22 cellular contexts compared by ENCODE assay signal in genomic region chr6:43254138-43254817, GRCh38. TPM values are rescaled to one million over a fixed set of nuclear protein-coding genes. Genes with fewer than 3 reads are reported as not detected.
A peak's percentile ranks its signal among the peaks of the same experiment; 100 is the strongest.
DNase-seq lines count a peak whose midpoint lies in the region; ATAC-seq and FAIRE-seq lines count a peak whose summit lies in the region.
"Had no signal": no experiment of that assay in that cellular context is flagged by ENCODE, and none has a peak within 500 bp of the region (broad histone marks: within the 10 kb centered on the region; RNA-seq: fewer than 3 reads in every experiment).

No MANE protein-coding gene starts in this region.

- H3K36me3 Mint-ChIP-seq in activated T-cell treated with anti-CD3 and anti-CD28 coated beads, Interleukin-2, amount 50 U/mL, for 24 hours (ENCODE audit: low read depth), result no peaks in the 10 kb centered on the region
- H3K36me3 Mint-ChIP-seq in naive thymus-derived CD4-positive, alpha-beta T cell, result peaks cover 0 to 3% (median 0%) of the 10 kb centered on the region in 5 donors
- H3K36me3 Mint-ChIP-seq: stimulated activated naive B cell treated with anti-CD40 and anti-IgM and Interleukin-4, amounts not matched to agents 10 μg/mL and 1 μg/mL and 100 μg/mL, for 72 hours had no signal

- no peak overlapping the region for H3K4me3 ChIP-seq in naive thymus-derived CD4-positive, alpha-beta T cell (ENCODE audit: low read length)
- H3K4me3 ChIP-seq: esophagus muscularis mucosa, Peyer's patch, SK-N-MC, tibial artery had no signal

- no peaks in the 10 kb centered on the region for H3K4me1 ChIP-seq in naive thymus-derived CD4-positive, alpha-beta T cell (ENCODE audit: control insufficient read depth in 2 of 2, insufficient read depth in 2 of 2, low read length in 2 of 2)
- H3K4me1 ChIP-seq: esophagus muscularis mucosa, Peyer's patch had no signal

- H3K27ac ChIP-seq in naive thymus-derived CD4-positive, alpha-beta T cell (ENCODE audit: low read depth, low read length), result no peak overlapping the region
- H3K27ac ChIP-seq: esophagus muscularis mucosa, neutrophil, Peyer's patch, SK-N-MC, tibial artery had no signal

- H3K4me3 Mint-ChIP-seq in activated T-cell treated with anti-CD3 and anti-CD28 coated beads, Interleukin-2, amount 50 U/mL, for 24 hours, result no peak overlapping the region
- no peak overlapping the region for H3K4me3 Mint-ChIP-seq in naive thymus-derived CD4-positive, alpha-beta T cell
- H3K4me3 Mint-ChIP-seq: activated B cell treated with CpG ODN at 0.5 μM for 24 hours; CD4-positive, alpha-beta T cell; stimulated activated naive B cell treated with anti-CD40 and anti-IgM and Interleukin-4, amounts not matched to agents 10 μg/mL and 1 μg/mL and 100 μg/mL, for 72 hours had no signal

- POLR2A ChIA-PET in naive thymus-derived CD4-positive, alpha-beta T cell (lab: Charles Lee), result interaction anchor here (0.6 to 0.7 kb wide), 2 partner anchors 115 to 588 kb away, joined by 3 to 4 read pairs; partner anchors contain the start of gene ZNF318

- ATAC-seq in naive thymus-derived CD4-positive, alpha-beta T cell, result peak; percentile 34
- ATAC-seq in HG03442 (IDR thresholded peaks at IDR 0.05; ENCODE audit: unreplicated experiment), result no peak

- intact Hi-C loops in naive thymus-derived CD4-positive, alpha-beta T cell (cut with micrococcal nuclease), result no loop called here

- no peaks in the 10 kb centered on the region for H3K9me3 ChIP-seq in naive thymus-derived CD4-positive, alpha-beta T cell (ENCODE audit: control insufficient read depth in 2 of 3, low read length in 3 of 3)
- H3K9me3 ChIP-seq: esophagus muscularis mucosa, neutrophil, Peyer's patch, tibial artery had no signal

- H3K9me3 Mint-ChIP-seq in activated T-cell treated with anti-CD3 and anti-CD28 coated beads, Interleukin-2, amount 50 U/mL, for 24 hours, result no peaks in the 10 kb centered on the region
- no peaks in the 10 kb centered on the region for H3K9me3 Mint-ChIP-seq in naive thymus-derived CD4-positive, alpha-beta T cell
- H3K9me3 Mint-ChIP-seq: activated B cell treated with CpG ODN at 0.5 μM for 24 hours; CD4-positive, alpha-beta T cell; stimulated activated naive B cell treated with anti-CD40 and anti-IgM and Interleukin-4, amounts not matched to agents 10 μg/mL and 1 μg/mL and 100 μg/mL, for 72 hours had no signal

- no peak for DNase-seq in activated T-cell treated with anti-CD3 and anti-CD28 coated beads, Interleukin-2, amount 50 U/mL, for 24 hours
- DNase-seq in activated T-cell treated with anti-CD3 and anti-CD28 coated beads, Interleukin-2, amount 50 U/mL, for 1 hour, result no peak
- DNase-seq in HCEC 1CT, result peak; percentile 40
- DNase-seq in amniotic epithelial cell (ENCODE audit: low read depth), result peak; percentile 26
- DNase-seq in naive thymus-derived CD4-positive, alpha-beta T cell, result no peak
- no peak for DNase-seq in NCI-H2227 (lab: John Stamatoyannopoulos, UW; ENCODE audit: unreplicated experiment)
- no peak for DNase-seq in GM19239 (ENCODE audit: insufficient read length, low spot score)
- DNase-seq: activated B cell treated with CpG ODN at 0.5 μM for 24 hours; amygdala; CD4-positive, alpha-beta T cell; head of caudate nucleus; NCI-H1930; NCI-H446; NK-92 treated with Interleukin-12 subunit alpha and Interleukin-12 subunit beta, amount 100 ng/mL, for 24 hours; Peyer's patch; stimulated activated naive B cell treated with anti-CD40 and anti-IgM and Interleukin-4, amounts not matched to agents 10 μg/mL and 1 μg/mL and 100 μg/mL, for 72 hours; tibial artery had no signal

- peaks cover 32% of the 10 kb centered on the region for H3K27me3 Mint-ChIP-seq in activated T-cell treated with anti-CD3 and anti-CD28 coated beads, Interleukin-2, amount 50 U/mL, for 24 hours
- peaks cover 14 to 44% (median 31%) of the 10 kb centered on the region in 5 donors for H3K27me3 Mint-ChIP-seq in naive thymus-derived CD4-positive, alpha-beta T cell

- CTCF ChIA-PET in naive thymus-derived CD4-positive, alpha-beta T cell (lab: Charles Lee), result interaction anchor here (1.0 kb wide), 1 partner anchor 9 kb away, joined by 3 read pairs; no protein-coding TSS in a partner anchor

- no peaks in the 10 kb centered on the region for H3K36me3 ChIP-seq in naive thymus-derived CD4-positive, alpha-beta T cell (ENCODE audit: control insufficient read depth in 2 of 3, insufficient read depth in 3 of 3, low read length in 3 of 3)
- H3K36me3 ChIP-seq: esophagus muscularis mucosa, neutrophil, Peyer's patch, tibial artery had no signal

- peaks cover 33% of the 10 kb centered on the region for H3K4me1 Mint-ChIP-seq in activated T-cell treated with anti-CD3 and anti-CD28 coated beads, Interleukin-2, amount 50 U/mL, for 24 hours (ENCODE audit: low read depth)
- H3K4me1 Mint-ChIP-seq in naive thymus-derived CD4-positive, alpha-beta T cell, result peaks cover 2 to 27% (median 11%) of the 10 kb centered on the region in 7 donors

- FAIRE-seq in GM19239 (lab: Jason Lieb, UNC), result no peak

- H3K27ac Mint-ChIP-seq in activated T-cell treated with anti-CD3 and anti-CD28 coated beads, Interleukin-2, amount 50 U/mL, for 24 hours, result peak overlapping the region; percentile 23
- no peak overlapping the region for H3K27ac Mint-ChIP-seq in naive thymus-derived CD4-positive, alpha-beta T cell
- H3K27ac Mint-ChIP-seq: activated B cell treated with CpG ODN at 0.5 μM for 24 hours; CD4-positive, alpha-beta T cell; stimulated activated naive B cell treated with anti-CD40 and anti-IgM and Interleukin-4, amounts not matched to agents 10 μg/mL and 1 μg/mL and 100 μg/mL, for 72 hours had no signal

- no peaks in the 10 kb centered on the region for H3K27me3 ChIP-seq in naive thymus-derived CD4-positive, alpha-beta T cell (ENCODE audit: control insufficient read depth in 2 of 2, insufficient read depth in 2 of 2, low read length in 2 of 2)
- H3K27me3 ChIP-seq: Peyer's patch had no signal

RNA-seq across cellular contexts. Expression of gene TTBK1, which starts 11.0 kb away (rescaled TPM):
- under 1 TPM in 2 of 5 experiments, not detected in 3; 0.05 to 0.29 TPM for total RNA-seq in naive thymus-derived CD4-positive, alpha-beta T cell
- polyA plus RNA-seq in naive thymus-derived CD4-positive, alpha-beta T cell, result not detected
- total RNA-seq: CD4-positive, alpha-beta T cell had no signal
- polyA plus RNA-seq: AG04450 had no signal

RNA-seq across cellular contexts. Expression of gene DNPH1, which starts 25.0 kb away (rescaled TPM):
- 10 to 100 TPM; 25.4 to 65.7 (median 33.9) TPM for total RNA-seq in naive thymus-derived CD4-positive, alpha-beta T cell
- 100 to 1,000 TPM; 119 to 141 TPM for polyA plus RNA-seq in naive thymus-derived CD4-positive, alpha-beta T cell

RNA-seq across cellular contexts. Expression of gene SLC22A7, which starts 43.8 kb away (rescaled TPM):
- not detected for total RNA-seq in naive thymus-derived CD4-positive, alpha-beta T cell
- polyA plus RNA-seq in naive thymus-derived CD4-positive, alpha-beta T cell, result not detected
- total RNA-seq: activated B cell treated with CpG ODN at 0.5 μM for 24 hours; CD4-positive, alpha-beta T cell; esophagus muscularis mucosa had no signal
- polyA plus RNA-seq: AG04450 had no signal

RNA-seq across cellular contexts. Expression of gene CRIP3, which starts 54.3 kb away (rescaled TPM):
- 1 to 10 TPM in 4 of 5 experiments, not detected in 1; 2.1 to 7.4 (median 4.8) TPM for total RNA-seq in naive thymus-derived CD4-positive, alpha-beta T cell
- polyA plus RNA-seq in naive thymus-derived CD4-positive, alpha-beta T cell, result not detected
- total RNA-seq: esophagus muscularis mucosa had no signal
- polyA plus RNA-seq: AG04450 had no signal

Comparison
In these comparisons a context has a peak if more than half of its experiments do, and no peak if none do; other contexts are left out.
1. DNase-seq: peak in HCEC 1CT (single experiment) and amniotic epithelial cell (single experiment); none in activated T-cell treated with anti-CD3 and anti-CD28 coated beads, Interleukin-2, amount 50 U/mL, for 24 hours (single experiment), activated T-cell treated with anti-CD3 and anti-CD28 coated beads, Interleukin-2, amount 50 U/mL, for 1 hour (single experiment), naive thymus-derived CD4-positive, alpha-beta T cell (0 of 9), NCI-H2227 (single experiment) and GM19239 (single experiment).